In the genomic region with DNA sequence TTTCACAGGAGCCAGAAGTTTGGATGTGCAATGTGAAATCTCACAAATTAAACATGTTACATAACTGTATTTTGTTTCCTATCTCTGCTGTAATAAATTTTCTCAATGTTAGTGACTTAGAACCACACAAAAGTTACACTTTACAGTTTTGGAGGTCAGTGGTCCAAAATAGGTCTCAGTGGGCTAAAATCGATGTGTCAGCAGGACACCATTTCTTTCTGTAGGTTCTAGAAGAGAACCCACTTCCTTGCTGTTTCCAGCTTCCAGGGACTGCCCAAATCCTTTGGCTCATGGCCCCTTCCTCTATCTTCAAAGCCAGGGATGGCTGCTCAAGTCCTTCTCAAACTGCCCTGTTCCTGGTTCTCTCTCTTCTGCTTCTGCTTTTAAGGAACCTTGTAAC, we compare ENCODE assay signal across 26 cellular contexts.
"Had no signal": no experiment of that assay in that cellular context is flagged by ENCODE, and none has a peak within 500 bp of the region (broad histone marks: within the 10 kb centered on the region; RNA-seq: fewer than 3 reads in every experiment).

No MANE protein-coding gene starts in this region.

- H3K27ac ChIP-seq: neutrophil, pancreas, prostate gland, skin epidermis, spleen, stomach, thoracic aorta, thyroid gland, tibial nerve, upper lobe of right lung, vagina had no signal

- H3K4me3 ChIP-seq: pancreas, prostate gland, skin epidermis, smooth muscle cell, spleen, stomach, thoracic aorta, thyroid gland, tibial nerve, upper lobe of right lung, vagina had no signal

- H3K4me2 ChIP-seq: smooth muscle cell had no signal

- H3K36me3 ChIP-seq: neutrophil, pancreas, prostate gland, spleen, stomach, thoracic aorta, thyroid gland, tibial nerve, upper lobe of right lung, vagina had no signal

- ATAC-seq: naive thymus-derived CD8-positive, alpha-beta T cell; natural killer cell treated with Interleukin-12 subunit alpha and Interleukin-12 subunit beta and Interleukin-15 and Interleukin-18, amount 100 ng/mL, for 72 hours; pancreas; right cardiac atrium; sciatic nerve; stimulated activated memory B cell treated with anti-CD40 and anti-IgM and Interleukin-4, amounts not matched to agents 10 μg/mL and 1 μg/mL and 100 μg/mL, for 72 hours; upper lobe of right lung had no signal

- DNase-seq: naive B cell; naive thymus-derived CD8-positive, alpha-beta T cell; nephron progenitor cell; nucleus accumbens; pancreas; right cardiac atrium; spleen; stimulated activated CD4-positive, alpha-beta T cell treated with anti-CD3 and anti-CD28 coated beads, Interleukin-12 subunit alpha, Interleukin-12 subunit beta, amount 100 ng/mL, for 4 hours; stimulated activated CD4-positive, alpha-beta T cell treated with anti-CD3 and anti-CD28 coated beads, Interleukin-1b, Interleukin-23, amount 100 ng/mL, for 48 hours; stimulated activated CD4-positive, alpha-beta T cell treated with anti-CD3 and anti-CD28 coated beads, Interleukin-4, amount 100 ng/mL, for 1 hour; stimulated activated CD4-positive, alpha-beta T cell treated with anti-CD3 and anti-CD28 coated beads, Interleukin-4, amount 100 ng/mL, for 4 hours; stimulated activated CD8-positive, alpha-beta memory T cell treated with anti-CD3 and anti-CD28 coated beads, Interleukin-4, amount 100 ng/mL, for 48 hours; stimulated activated naive CD4-positive, alpha-beta T cell treated with Interleukin-2 at 50 U/mL for 16 hours; stomach; thyroid gland; upper lobe of right lung had no signal

- FAIRE-seq: pancreas had no signal

- H3K4me1 ChIP-seq: pancreas, prostate gland, spleen, stomach, thyroid gland, tibial nerve, upper lobe of right lung, vagina had no signal

- H3K27me3 ChIP-seq: neutrophil, pancreas, spleen, stomach, thyroid gland, tibial nerve, upper lobe of right lung, vagina had no signal

- H3K9me3 ChIP-seq: neutrophil, pancreas, prostate gland, spleen, thoracic aorta, thyroid gland, upper lobe of right lung, vagina had no signal
